In the genomic region with DNA sequence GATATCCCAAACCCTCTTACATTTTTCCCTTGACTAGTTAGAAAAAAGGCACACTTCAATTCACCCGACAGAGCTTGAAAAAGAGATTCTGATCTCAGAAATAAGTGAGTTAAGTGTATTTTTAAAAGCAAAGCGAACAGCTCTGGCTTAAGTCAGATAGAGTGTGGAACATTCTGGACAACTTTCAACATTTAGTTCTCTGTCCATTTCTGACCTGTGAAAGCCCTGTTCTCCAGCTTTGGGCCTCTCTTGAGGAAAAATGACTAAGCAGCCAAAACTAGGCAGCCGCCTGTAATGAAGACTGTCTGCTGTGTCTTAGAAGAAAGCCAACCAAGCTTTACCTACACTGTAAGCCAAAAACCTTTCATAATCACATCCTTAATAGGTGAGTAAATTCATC, we compare ENCODE assay signal across 14 cellular contexts. TPM values are rescaled to one million over a fixed set of nuclear protein-coding genes. Genes with fewer than 3 reads are reported as not detected.
DNase-seq lines count a peak whose midpoint lies in the region; ATAC-seq and TF ChIP-seq lines count a peak whose summit lies in the region.
"Had no signal": no experiment of that assay in that cellular context is flagged by ENCODE, and none has a peak within 500 bp of the region (broad histone marks: within the 10 kb centered on the region; RNA-seq: fewer than 3 reads in every experiment).

No MANE protein-coding gene starts in this region.

- CTCF ChIA-PET in Caco-2 (lab: Charles Lee), result no interaction called here

- H3K9me3 Mint-ChIP-seq in brain (peaks cover 11 to 27% (median 22%) of the 10 kb centered on the region in 5 experiments), Caco-2 (ENCODE audit: unreplicated experiment) (peaks cover 25% of the 10 kb centered on the region)

- no peaks in the 10 kb centered on the region for H3K27me3 Mint-ChIP-seq in brain
- no peaks in the 10 kb centered on the region for H3K27me3 Mint-ChIP-seq in Caco-2 (ENCODE audit: insufficient read depth, unreplicated experiment)
- H3K27me3 Mint-ChIP-seq: activated naive CD8-positive, alpha-beta T cell treated with anti-CD3 and anti-CD28 coated beads, Interleukin-2, amount 10 ng/mL, durations not matched to agents 7 days and 5 days had no signal

- peak overlapping the region in 1 of 2 donors; percentile 19 for H3K27ac ChIP-seq in right atrium auricular region
- peak overlapping the region; percentile 37 for H3K27ac ChIP-seq in vagina
- no peak overlapping the region for H3K27ac ChIP-seq in effector memory CD4-positive, alpha-beta T cell (ENCODE audit: insufficient read depth, low read length, poor library complexity, severe bottlenecking)
- H3K27ac ChIP-seq: prostate gland had no signal

- no peak overlapping the region for H3K4me3 ChIP-seq in right atrium auricular region
- no peak overlapping the region for H3K4me3 ChIP-seq in vagina
- no peak overlapping the region for H3K4me3 ChIP-seq in Caco-2 (ENCODE audit: low read depth, low read length)
- H3K4me3 ChIP-seq in effector memory CD4-positive, alpha-beta T cell (ENCODE audit: insufficient read depth, low read depth, low read length, poor library complexity, severe bottlenecking), result no peak overlapping the region
- H3K4me3 ChIP-seq: esophagus squamous epithelium, MG63, prostate gland had no signal

- H3K36me3 ChIP-seq in right atrium auricular region (no peaks in the 10 kb centered on the region), vagina (no peaks in the 10 kb centered on the region), Caco-2 (ENCODE audit: control insufficient read depth, insufficient read depth, low read length) (peaks cover 1% of the 10 kb centered on the region; the same call in 1 of the 2 replicates)
- H3K36me3 ChIP-seq in effector memory CD4-positive, alpha-beta T cell (ENCODE audit: control insufficient read depth, insufficient read depth, low read length), result no peaks in the 10 kb centered on the region
- H3K36me3 ChIP-seq: prostate gland had no signal

- BruUV-seq in Caco-2 (replicated peaks; lab: Mats Ljungman, UMichigan), result no TSS peak

- H3K36me3 Mint-ChIP-seq in brain (peaks cover 46% of the 10 kb centered on the region), Caco-2 (ENCODE audit: insufficient read depth, unreplicated experiment) (peaks cover 25% of the 10 kb centered on the region)

- peaks cover 46% of the 10 kb centered on the region for H3K4me1 Mint-ChIP-seq in brain
- peaks cover 40% of the 10 kb centered on the region for H3K4me1 Mint-ChIP-seq in Caco-2 (ENCODE audit: low read depth, unreplicated experiment)

- peak overlapping the region in 1 of 5 experiments; percentile 28 for H3K4me3 Mint-ChIP-seq in brain
- H3K4me3 Mint-ChIP-seq in Caco-2 (ENCODE audit: unreplicated experiment), result no peak overlapping the region
- H3K4me3 Mint-ChIP-seq: activated naive CD8-positive, alpha-beta T cell treated with anti-CD3 and anti-CD28 coated beads, Interleukin-2, amount 10 ng/mL, durations not matched to agents 7 days and 5 days had no signal

- intact Hi-C loops in Right ventricle myocardium inferior (cut with DNase I), result no loop called here
- intact Hi-C loops in vagina (cut with DNase I), result no loop called here
- intact Hi-C loops in Caco-2 (cut with micrococcal nuclease; ENCODE audit: unreplicated experiment), result no loop called here

- POLR2A ChIA-PET in Caco-2 (lab: Charles Lee), result no interaction called here

- no peak for TF ChIP-seq POLR2A in vagina (IDR thresholded peaks at IDR 0.05)

- peak; percentile 51 for ATAC-seq in Right ventricle myocardium inferior

- DNase-seq in Right ventricle myocardium inferior (ENCODE audit: missing footprints) (no peak), right atrium auricular region (ENCODE audit: low spot score) (no peak), kidney tubule cell (ENCODE audit: low spot score) (peak; percentile 47), vagina (ENCODE audit: extremely low spot score in 2 of 2) (no peak), foreskin melanocyte (no peak), Caco-2 (no peak)
- no peak for DNase-seq in effector memory CD4-positive, alpha-beta T cell
- DNase-seq: activated naive CD8-positive, alpha-beta T cell treated with anti-CD3 and anti-CD28 coated beads, Interleukin-2, amount 10 ng/mL, durations not matched to agents 7 days and 5 days; esophagus squamous epithelium; kidney; MG63; NCI-H510A had no signal

- H3K4me1 ChIP-seq in right atrium auricular region, result peaks cover 0 to 34% of the 10 kb centered on the region in 2 donors
- peaks cover 33% of the 10 kb centered on the region for H3K4me1 ChIP-seq in vagina
- H3K4me1 ChIP-seq in Caco-2, result peaks cover 29% of the 10 kb centered on the region
- H3K4me1 ChIP-seq in effector memory CD4-positive, alpha-beta T cell (ENCODE audit: control insufficient read depth, insufficient read depth, low read length, poor library complexity, severe bottlenecking), result no peaks in the 10 kb centered on the region
- H3K4me1 ChIP-seq: prostate gland had no signal

- TF ChIP-seq CTCF in right atrium auricular region (IDR thresholded peaks at IDR 0.05) (no peak), brain (conservative IDR thresholded peaks at IDR 0.05) (no peak), vagina (IDR thresholded peaks at IDR 0.05) (no peak), Caco-2 (IDR thresholded peaks at IDR 0.05; ENCODE audit: insufficient read depth in 1 of 2, low read depth in 1 of 2, low read length in 1 of 2, severe bottlenecking in 1 of 2, unreplicated experiment in 1 of 2) (no peak)

- peak overlapping the region in 3 of 5 experiments; percentile 23 to 89 (median 45) for H3K27ac Mint-ChIP-seq in brain
- no peak overlapping the region for H3K27ac Mint-ChIP-seq in Caco-2 (ENCODE audit: unreplicated experiment)
- H3K27ac Mint-ChIP-seq: activated naive CD8-positive, alpha-beta T cell treated with anti-CD3 and anti-CD28 coated beads, Interleukin-2, amount 10 ng/mL, durations not matched to agents 7 days and 5 days had no signal

- no peaks in the 10 kb centered on the region for H3K27me3 ChIP-seq in right atrium auricular region
- H3K27me3 ChIP-seq in vagina, result no peaks in the 10 kb centered on the region
- no peaks in the 10 kb centered on the region for H3K27me3 ChIP-seq in Caco-2 (replicated peaks; ENCODE audit: control insufficient read depth, insufficient read depth, low read length)
- H3K27me3 ChIP-seq in effector memory CD4-positive, alpha-beta T cell (replicated peaks; ENCODE audit: control insufficient read depth, insufficient read depth, low read length, poor library complexity, severe bottlenecking), result no peaks in the 10 kb centered on the region
- H3K27me3 ChIP-seq: esophagus squamous epithelium, MG63 had no signal

- H3K9me3 ChIP-seq in right atrium auricular region (peaks cover 0 to 9% of the 10 kb centered on the region in 2 donors), vagina (no peaks in the 10 kb centered on the region), Caco-2 (peaks cover 16% of the 10 kb centered on the region)
- no peaks in the 10 kb centered on the region for H3K9me3 ChIP-seq in effector memory CD4-positive, alpha-beta T cell (ENCODE audit: control insufficient read depth, low read length)
- H3K9me3 ChIP-seq: prostate gland had no signal

RNA-seq across cellular contexts. Expression of a gene that starts 50.5 kb away (rescaled TPM):
- total RNA-seq in Right ventricle myocardium inferior (23.6 TPM), right atrium auricular region (10 to 100 TPM; 10.6 to 12.4 TPM), vagina (20.6 TPM), Caco-2 (2022) (165 and 175 TPM in 2 replicates)
- polyA plus RNA-seq in brain (ENCODE audit: insufficient read depth, low read depth, low replicate concordance), result 0.36 TPM
